Comparison of ENCODE assay signal across 8 cellular contexts in genomic region chr5:64690417-64691151, GRCh38. TPM values are rescaled to one million over a fixed set of nuclear protein-coding genes. Genes with fewer than 3 reads are reported as not detected.
A peak's percentile ranks its signal among the peaks of the same experiment; 100 is the strongest.
DNase-seq lines count a peak whose midpoint lies in the region; ATAC-seq and TF ChIP-seq lines count a peak whose summit lies in the region.

Gene SHISAL2B (plus strand): TSS chr5:64690503. CDS start chr5:64690624, 121 bp downstream.

- no peak within 1 kb of the TSS for H3K27ac ChIP-seq in right cardiac atrium (ENCODE audit: low read length)

- H3K9me3 Mint-ChIP-seq in activated CD8-positive, alpha-beta T cell treated with anti-CD3 and anti-CD28 coated beads for 36 hours, result peaks cover 3% of the 10 kb centered on the region

- H3K27me3 Mint-ChIP-seq in activated CD8-positive, alpha-beta T cell treated with anti-CD3 and anti-CD28 coated beads for 36 hours, result peaks cover 36% of the 10 kb centered on the region

- no peaks in the 10 kb centered on the region for H3K36me3 Mint-ChIP-seq in activated CD8-positive, alpha-beta T cell treated with anti-CD3 and anti-CD28 coated beads for 36 hours (ENCODE audit: low read depth)

- no peaks in the 10 kb centered on the region for H3K27me3 ChIP-seq in right cardiac atrium (ENCODE audit: control insufficient read depth, insufficient read depth)

- H3K4me3 ChIP-seq in right cardiac atrium (ENCODE audit: low read length), result peak within 1 kb of the TSS; percentile 30

- intact Hi-C loops in activated CD8-positive, alpha-beta T cell treated with anti-CD3 and anti-CD28 coated beads for 36 hours (cut with micrococcal nuclease), result no loop called here
- intact Hi-C loops in right cardiac atrium (cut with DNase I), result no loop called here

- peaks cover 4% of the 10 kb centered on the region for H3K4me1 Mint-ChIP-seq in activated CD8-positive, alpha-beta T cell treated with anti-CD3 and anti-CD28 coated beads for 36 hours (ENCODE audit: low read depth)

- H3K27ac Mint-ChIP-seq in activated CD8-positive, alpha-beta T cell treated with anti-CD3 and anti-CD28 coated beads for 36 hours, result no peak within 1 kb of the TSS

- ATAC-seq in HG03354 (IDR thresholded peaks at IDR 0.05; ENCODE audit: poor library complexity, severe bottlenecking, unreplicated experiment) (peak; percentile 48), right cardiac atrium (peak; percentile 24 to 41), GM18867 (IDR thresholded peaks at IDR 0.05; ENCODE audit: unreplicated experiment) (no peak)
- peak; percentile 42 for ATAC-seq in activated CD8-positive, alpha-beta T cell treated with anti-CD3 and anti-CD28 coated beads for 36 hours

- no peak for TF ChIP-seq CTCF in activated CD8-positive, alpha-beta T cell treated with anti-CD3 and anti-CD28 coated beads for 36 hours (IDR thresholded peaks at IDR 0.05)

- peak within 1 kb of the TSS; percentile 16 for H3K4me3 Mint-ChIP-seq in activated CD8-positive, alpha-beta T cell treated with anti-CD3 and anti-CD28 coated beads for 36 hours

- DNase-seq in COLO668 (lab: John Stamatoyannopoulos, UW; ENCODE audit: unreplicated experiment), result peak; percentile 34
- peak; percentile 14 for DNase-seq in activated CD8-positive, alpha-beta T cell treated with anti-CD3 and anti-CD28 coated beads for 36 hours
- DNase-seq in right cardiac atrium, result peak in 1 of 3 donors; percentile 42
- DNase-seq in stimulated activated CD8-positive, alpha-beta memory T cell treated with anti-CD3 and anti-CD28 coated beads, Interleukin-4, amount 100 ng/mL, for 48 hours, result peak; percentile 25
- DNase-seq in T-helper 1 cell, result no peak
- DNase-seq in GOT3 (lab: John Stamatoyannopoulos, UW), result no peak

- CTCF ChIA-PET in activated CD8-positive, alpha-beta T cell treated with anti-CD3 and anti-CD28 coated beads for 36 hours (lab: Charles Lee), result interaction anchor here (0.7 kb wide), 1 partner anchor 9 kb away, joined by 3 read pairs; no protein-coding TSS in a partner anchor

- no peaks in the 10 kb centered on the region for H3K9me3 ChIP-seq in right cardiac atrium (ENCODE audit: control insufficient read depth, low read length)

- WGBS in right cardiac atrium, result under 1% methylated on average over 71 of the region's 71 CpGs

- H3K4me1 ChIP-seq in right cardiac atrium (ENCODE audit: control insufficient read depth, insufficient read depth, low read length), result no peaks in the 10 kb centered on the region

- POLR2A ChIA-PET in activated CD8-positive, alpha-beta T cell treated with anti-CD3 and anti-CD28 coated beads for 36 hours (lab: Charles Lee), result no interaction called here

RNA-seq across cellular contexts. Expression of gene SHISAL2B, which starts in this region (rescaled TPM):
- not detected for total RNA-seq in activated CD8-positive, alpha-beta T cell treated with anti-CD3 and anti-CD28 coated beads for 36 hours
- total RNA-seq in right cardiac atrium, result not detected
- polyA plus RNA-seq in right cardiac atrium, result not detected

Comparison
In these comparisons a context has a peak if more than half of its experiments do, and no peak if none do; other contexts are left out.
1. Peak in DNase-seq and ATAC-seq in activated CD8-positive, alpha-beta T cell treated with anti-CD3 and anti-CD28 coated beads for 36 hours; RNA of the gene not detected or under 1 TPM.
2. Peak in ATAC-seq and H3K4me3 ChIP-seq in right cardiac atrium; RNA of the gene not detected or under 1 TPM.
3. DNase-seq: peak in COLO668 (single experiment) and stimulated activated CD8-positive, alpha-beta memory T cell treated with anti-CD3 and anti-CD28 coated beads, Interleukin-4, amount 100 ng/mL, for 48 hours (single experiment); none in T-helper 1 cell (0 of 5) and GOT3 (single experiment).